In genomic region chr9:95511232-95511951, GRCh38 we compare ENCODE assay signal across 8 cellular contexts. TPM values are rescaled to one million over a fixed set of nuclear protein-coding genes. Genes with fewer than 3 reads are reported as not detected.
DNase-seq lines count a peak whose midpoint lies in the region; ATAC-seq, FAIRE-seq and TF ChIP-seq lines count a peak whose summit lies in the region.

No MANE protein-coding gene starts in this region.

- H3K4me2 ChIP-seq in DND-41 (ENCODE audit: insufficient read depth, low read length), result peak overlapping the region; percentile 68

- in situ Hi-C loops in GM13976 (cut with MboI; ENCODE audit: low sequenced_read_pairs, unreplicated experiment), result no loop called here

- peak; percentile 45 for DNase-seq in DND-41
- peak; percentile 60 to 69 for DNase-seq in Kasumi-1 (lab: John Stamatoyannopoulos, UW)
- DNase-seq in MCF 10A (ENCODE audit: unreplicated experiment), result peak; percentile 67
- DNase-seq in kidney, result peak; percentile 94
- peak; percentile 54 for DNase-seq in stimulated activated CD4-positive, alpha-beta T cell treated with anti-CD3 and anti-CD28 coated beads, Interleukin-1b, Interleukin-23, amount 100 ng/mL, for 48 hours
- DNase-seq in GM13976 (ENCODE audit: low spot score), result no peak

- intact Hi-C loops in MCF 10A (cut with micrococcal nuclease), result loop anchor here (10.0 kb wide), 1 partner anchor 317 kb away; no protein-coding TSS in a partner anchor
- intact Hi-C loops in kidney (cut with DNase I), result no loop called here

- no peaks in the 10 kb centered on the region for H4K20me1 ChIP-seq in DND-41 (ENCODE audit: insufficient read depth, low read length)

- H2AFZ ChIP-seq in DND-41 (ENCODE audit: low read depth, low read length), result no peak overlapping the region

- CTCF ChIA-PET in MCF 10A (lab: Yijun Ruan, JAX), result interaction anchor here (0.6 to 1.1 kb wide), 5 partner anchors 110 to 707 kb away, joined by 3 to 7 read pairs (median 3); no protein-coding TSS in a partner anchor

- H3K27ac ChIP-seq in DND-41 (ENCODE audit: low read length) (no peak overlapping the region), kidney (ENCODE audit: low read depth in 2 of 2, low read length in 2 of 2) (peak overlapping the region; percentile 82 to 95)

- peaks cover 8% of the 10 kb centered on the region for H3K36me3 Mint-ChIP-seq in MCF 10A (ENCODE audit: insufficient read depth, unreplicated experiment)

- H3K79me2 ChIP-seq in DND-41 (ENCODE audit: insufficient read depth, low read length), result no peaks in the 10 kb centered on the region

- ATAC-seq in DND-41 (ENCODE audit: insufficient read depth, low read depth) (no peak), SK-N-SH treated with all-trans-retinoic acid at 6 μM for 48 hours (peak; percentile 5; the same call in 2 of the 3 replicates), GM19328 (IDR thresholded peaks at IDR 0.05; ENCODE audit: unreplicated experiment) (no peak)

- H3K36me3 ChIP-seq in DND-41 (ENCODE audit: insufficient read depth, low read length) (no peaks in the 10 kb centered on the region), kidney (ENCODE audit: control insufficient read depth in 1 of 2, insufficient read depth in 2 of 2, low read length in 2 of 2) (no peaks in the 10 kb centered on the region)

- no peaks in the 10 kb centered on the region for H3K9me3 Mint-ChIP-seq in MCF 10A (ENCODE audit: unreplicated experiment)

- no peak for FAIRE-seq in kidney (lab: Jason Lieb, UNC)

- peak overlapping the region; percentile 91 for H3K27ac Mint-ChIP-seq in MCF 10A (ENCODE audit: low read depth, unreplicated experiment)

- H3K9ac ChIP-seq in DND-41 (ENCODE audit: low read depth, low read length), result peak overlapping the region; percentile 66
- peak overlapping the region; percentile 48 to 60 for H3K9ac ChIP-seq in kidney (ENCODE audit: low read length in 2 of 2)

- H3K9me3 ChIP-seq in DND-41 (ENCODE audit: insufficient read depth, low read length, severe bottlenecking), result no peaks in the 10 kb centered on the region
- H3K9me3 ChIP-seq in kidney (ENCODE audit: control insufficient read depth in 1 of 2, low read length in 2 of 2), result no peaks in the 10 kb centered on the region

- POLR2A ChIA-PET in MCF 10A (lab: Yijun Ruan, JAX), result interaction anchor here (0.6 to 2.9 kb wide), 19 partner anchors 9 to 1144 kb away, joined by 3 to 38 read pairs (median 4); partner anchors contain the start of genes ERCC6L2 and PRXL2C

- peaks cover 7% of the 10 kb centered on the region for H3K4me1 Mint-ChIP-seq in MCF 10A (ENCODE audit: insufficient read depth, unreplicated experiment)

- H3K4me1 ChIP-seq in DND-41 (ENCODE audit: insufficient read depth, low read length) (peaks cover 12% of the 10 kb centered on the region), kidney (ENCODE audit: control insufficient read depth in 1 of 2, insufficient read depth in 1 of 2, low read depth in 1 of 2, low read length in 2 of 2) (peaks cover 0 to 12% of the 10 kb centered on the region in 2 donors)

- H3K27me3 ChIP-seq in DND-41 (ENCODE audit: insufficient read depth, low read length, poor library complexity), result peaks cover 7% of the 10 kb centered on the region

- peak overlapping the region; percentile 79 for H3K4me3 Mint-ChIP-seq in MCF 10A (ENCODE audit: unreplicated experiment)

- TF ChIP-seq CTCF in DND-41 (IDR thresholded peaks at IDR 0.05; ENCODE audit: borderline replicate concordance, extremely low read depth, low read length, poor library complexity, severe bottlenecking) (no peak), MCF 10A (IDR thresholded peaks at IDR 0.05; ENCODE audit: unreplicated experiment) (no peak), kidney (IDR thresholded peaks at IDR 0.05; ENCODE audit: borderline replicate concordance, extremely low read depth, insufficient read depth) (no peak), GM13976 (IDR thresholded peaks at IDR 0.05; ENCODE audit: borderline replicate concordance, control extremely low read depth, extremely low read depth, insufficient read depth, missing control alignments) (no peak)

- H3K27me3 Mint-ChIP-seq in MCF 10A (ENCODE audit: insufficient read depth, unreplicated experiment), result no peaks in the 10 kb centered on the region

- H3K4me3 ChIP-seq in DND-41 (ENCODE audit: low read depth in 1 of 2, low read length in 2 of 2) (peak overlapping the region in 1 of 2 experiments; percentile 58; a peak in 2 of 4 replicates), kidney (ENCODE audit: low read length in 2 of 2) (peak overlapping the region; percentile 71 to 94)

- TSS peak; percentile 57 for BruUV-seq in MCF 10A (replicated peaks; lab: Mats Ljungman, UMichigan)

TF ChIP-seq in SK-N-SH treated with all-trans-retinoic acid at 6 μM for 48 hours, 23 proteins besides CTCF, POLR2A, EP300 and RAD21 (continues in another document):
- no peak for TF ChIP-seq CSRNP3 (CRISPR knock-in tag; IDR thresholded peaks at IDR 0.05)
- TF ChIP-seq TCF4 (CRISPR knock-in tag; IDR thresholded peaks at IDR 0.05; ENCODE audit: borderline replicate concordance), result no peak
- TF ChIP-seq ZC3H10 (CRISPR knock-in tag; IDR thresholded peaks at IDR 0.05), result no peak
- TF ChIP-seq, protein P1, sequence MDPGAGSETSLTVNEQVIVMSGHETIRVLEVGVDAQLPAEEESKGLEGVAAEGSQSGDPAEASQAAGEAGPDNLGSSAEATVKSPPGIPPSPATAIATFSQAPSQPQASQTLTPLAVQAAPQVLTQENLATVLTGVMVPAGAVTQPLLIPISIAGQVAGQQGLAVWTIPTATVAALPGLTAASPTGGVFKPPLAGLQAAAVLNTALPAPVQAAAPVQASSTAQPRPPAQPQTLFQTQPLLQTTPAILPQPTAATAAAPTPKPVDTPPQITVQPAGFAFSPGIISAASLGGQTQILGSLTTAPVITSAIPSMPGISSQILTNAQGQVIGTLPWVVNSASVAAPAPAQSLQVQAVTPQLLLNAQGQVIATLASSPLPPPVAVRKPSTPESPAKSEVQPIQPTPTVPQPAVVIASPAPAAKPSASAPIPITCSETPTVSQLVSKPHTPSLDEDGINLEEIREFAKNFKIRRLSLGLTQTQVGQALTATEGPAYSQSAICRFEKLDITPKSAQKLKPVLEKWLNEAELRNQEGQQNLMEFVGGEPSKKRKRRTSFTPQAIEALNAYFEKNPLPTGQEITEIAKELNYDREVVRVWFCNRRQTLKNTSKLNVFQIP (CRISPR knock-in tag; IDR thresholded peaks at IDR 0.05; ENCODE audit: borderline replicate concordance, low read depth), result no peak
- no peak for TF ChIP-seq ZNF565 (CRISPR knock-in tag; conservative IDR thresholded peaks at IDR 0.05; ENCODE audit: low read depth)
- no peak for TF ChIP-seq SNAI2 (CRISPR knock-in tag; IDR thresholded peaks at IDR 0.05)
- no peak for TF ChIP-seq PPARA (CRISPR knock-in tag; IDR thresholded peaks at IDR 0.05; ENCODE audit: borderline replicate concordance)
- no peak for TF ChIP-seq ZFP30 (CRISPR knock-in tag; IDR thresholded peaks at IDR 0.05)
- no peak for TF ChIP-seq GLIS3 (CRISPR knock-in tag; IDR thresholded peaks at IDR 0.05)
- TF ChIP-seq CREB5 (CRISPR knock-in tag; IDR thresholded peaks at IDR 0.05; ENCODE audit: low read depth), result no peak
- TF ChIP-seq ARNTL (CRISPR knock-in tag; IDR thresholded peaks at IDR 0.05; ENCODE audit: borderline replicate concordance, low read depth), result no peak
- TF ChIP-seq, protein P2, sequence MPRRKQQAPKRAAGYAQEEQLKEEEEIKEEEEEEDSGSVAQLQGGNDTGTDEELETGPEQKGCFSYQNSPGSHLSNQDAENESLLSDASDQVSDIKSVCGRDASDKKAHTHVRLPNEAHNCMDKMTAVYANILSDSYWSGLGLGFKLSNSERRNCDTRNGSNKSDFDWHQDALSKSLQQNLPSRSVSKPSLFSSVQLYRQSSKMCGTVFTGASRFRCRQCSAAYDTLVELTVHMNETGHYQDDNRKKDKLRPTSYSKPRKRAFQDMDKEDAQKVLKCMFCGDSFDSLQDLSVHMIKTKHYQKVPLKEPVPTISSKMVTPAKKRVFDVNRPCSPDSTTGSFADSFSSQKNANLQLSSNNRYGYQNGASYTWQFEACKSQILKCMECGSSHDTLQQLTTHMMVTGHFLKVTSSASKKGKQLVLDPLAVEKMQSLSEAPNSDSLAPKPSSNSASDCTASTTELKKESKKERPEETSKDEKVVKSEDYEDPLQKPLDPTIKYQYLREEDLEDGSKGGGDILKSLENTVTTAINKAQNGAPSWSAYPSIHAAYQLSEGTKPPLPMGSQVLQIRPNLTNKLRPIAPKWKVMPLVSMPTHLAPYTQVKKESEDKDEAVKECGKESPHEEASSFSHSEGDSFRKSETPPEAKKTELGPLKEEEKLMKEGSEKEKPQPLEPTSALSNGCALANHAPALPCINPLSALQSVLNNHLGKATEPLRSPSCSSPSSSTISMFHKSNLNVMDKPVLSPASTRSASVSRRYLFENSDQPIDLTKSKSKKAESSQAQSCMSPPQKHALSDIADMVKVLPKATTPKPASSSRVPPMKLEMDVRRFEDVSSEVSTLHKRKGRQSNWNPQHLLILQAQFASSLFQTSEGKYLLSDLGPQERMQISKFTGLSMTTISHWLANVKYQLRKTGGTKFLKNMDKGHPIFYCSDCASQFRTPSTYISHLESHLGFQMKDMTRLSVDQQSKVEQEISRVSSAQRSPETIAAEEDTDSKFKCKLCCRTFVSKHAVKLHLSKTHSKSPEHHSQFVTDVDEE (CRISPR knock-in tag; IDR thresholded peaks at IDR 0.05), result no peak
- no peak for TF ChIP-seq ESRRG (CRISPR knock-in tag; IDR thresholded peaks at IDR 0.05)

RNA-seq across cellular contexts. Expression of gene PTCH1, which starts 5.4 kb away (rescaled TPM):
- 3.6 and 4.7 TPM in 2 replicates for total RNA-seq in MCF 10A (2022)
- total RNA-seq in kidney, result 37.2 TPM
- 2.6 TPM for polyA plus RNA-seq in kidney (ENCODE audit: insufficient read depth, low read depth, low replicate concordance)
